28 cellular contexts compared by ENCODE assay signal in genomic region chr22:48284671-48285070, GRCh38.
"Had no signal": no experiment of that assay in that cellular context is flagged by ENCODE, and none has a peak within 500 bp of the region (broad histone marks: within the 10 kb centered on the region; RNA-seq: fewer than 3 reads in every experiment).

No MANE protein-coding gene starts in this region.

- H3K27ac Mint-ChIP-seq: dendritic cell treated with granulocyte-macrophage colony-stimulating factor and Interleukin-4, amounts not matched to agents 40 ng/mL and 50 ng/mL, for 4 days; endodermal cell; immature natural killer cell had no signal

- H3K4me1 Mint-ChIP-seq: endodermal cell, immature natural killer cell had no signal

- H3K27ac ChIP-seq: epithelial cell of prostate, esophagus squamous epithelium, gastrocnemius medialis, heart right ventricle, left ventricle myocardium inferior, lower lobe of right lung had no signal

- H3K36me3 ChIP-seq: esophagus squamous epithelium, gastrocnemius medialis, heart right ventricle, left ventricle myocardium inferior, lower lobe of right lung had no signal

- H3K9me3 Mint-ChIP-seq: endodermal cell, immature natural killer cell had no signal

- ATAC-seq: esophagus mucosa, gastrocnemius medialis, heart right ventricle, left colon, left lobe of liver, lower lobe of right lung had no signal

- H3K4me1 ChIP-seq: esophagus squamous epithelium, gastrocnemius medialis, heart right ventricle, left ventricle myocardium inferior, lower lobe of right lung had no signal

- FAIRE-seq: colon, endometrium, kidney had no signal

- DNase-seq: cortex of kidney; effector CD4-positive, alpha-beta T cell; effector memory CD4-positive, alpha-beta T cell; endodermal cell; erythroblast; esophagus squamous epithelium; foreskin fibroblast; foreskin melanocyte; gastrocnemius medialis; glutamatergic neuron; head of caudate nucleus; heart right ventricle; hippocampal formation; immature natural killer cell; islet precursor cell; kidney; kidney glomerular epithelial cell; left colon; left ventricle myocardium inferior; lower lobe of right lung; mesenchymal stem cell; midbrain had no signal

- H3K4me3 Mint-ChIP-seq: dendritic cell treated with granulocyte-macrophage colony-stimulating factor and Interleukin-4, amounts not matched to agents 40 ng/mL and 50 ng/mL, for 4 days; endodermal cell; immature natural killer cell had no signal

- H3K9me3 ChIP-seq: esophagus squamous epithelium, gastrocnemius medialis, lower lobe of right lung had no signal

- H3K4me3 ChIP-seq: esophagus squamous epithelium, gastrocnemius medialis, heart right ventricle, left ventricle myocardium inferior, lower lobe of right lung had no signal

- H3K27me3 Mint-ChIP-seq: dendritic cell treated with granulocyte-macrophage colony-stimulating factor and Interleukin-4, amounts not matched to agents 40 ng/mL and 50 ng/mL, for 4 days had no signal
